ENCODE assay signal across 15 cellular contexts in the genomic region with DNA sequence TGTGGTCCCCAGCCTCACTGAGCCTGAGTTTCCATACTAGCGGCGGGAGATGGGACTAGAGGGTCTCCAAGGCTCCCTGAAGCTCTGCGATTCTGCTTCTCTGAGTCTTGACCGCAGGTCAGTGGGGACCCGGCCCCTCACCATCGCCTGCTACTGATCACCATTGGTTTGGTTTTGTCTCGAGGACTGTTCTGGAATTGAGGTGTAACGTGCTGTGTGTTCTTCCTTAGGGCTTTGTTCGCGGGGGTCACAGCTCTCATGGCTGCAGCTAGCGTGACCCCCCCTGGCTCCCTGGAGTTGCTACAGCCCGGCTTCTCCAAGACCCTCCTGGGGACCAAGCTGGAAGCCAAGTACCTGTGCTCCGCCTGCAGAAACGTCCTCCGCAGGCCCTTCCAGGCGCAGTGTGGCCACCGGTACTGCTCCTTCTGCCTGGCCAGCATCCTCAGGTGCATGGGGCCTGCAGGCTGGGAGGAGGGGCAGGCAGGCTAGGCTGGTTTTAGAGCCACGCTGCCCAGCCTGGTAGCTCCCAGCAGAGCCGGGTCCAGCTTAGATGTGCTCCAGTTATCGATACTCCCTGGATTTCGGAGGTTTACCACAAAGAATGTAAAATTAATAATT. TPM values are rescaled to one million over a fixed set of nuclear protein-coding genes. Genes with fewer than 3 reads are reported as not detected.
"Had no signal": no experiment of that assay in that cellular context is flagged by ENCODE, and none has a peak within 500 bp of the region (broad histone marks: within the 10 kb centered on the region; RNA-seq: fewer than 3 reads in every experiment).

No MANE protein-coding gene starts in this region.

- H3K9me3 Mint-ChIP-seq: activated T-cell treated with anti-CD3 and anti-CD28 coated beads, Interleukin-2, amount 50 U/mL, for 72 hours; natural killer cell; T-cell had no signal

- H3K4me3 Mint-ChIP-seq: activated T-cell treated with anti-CD3 and anti-CD28 coated beads, Interleukin-2, amount 50 U/mL, for 72 hours; natural killer cell; T-cell had no signal

- H3K27ac Mint-ChIP-seq: activated T-cell treated with anti-CD3 and anti-CD28 coated beads, Interleukin-2, amount 50 U/mL, for 72 hours had no signal

- H3K27me3 ChIP-seq: upper lobe of right lung had no signal

- H3K4me3 ChIP-seq: lung, mucosa of descending colon, upper lobe of right lung had no signal

- ATAC-seq: activated T-cell treated with anti-CD3 and anti-CD28 coated beads, Interleukin-2, amount 50 U/mL, for 72 hours; natural killer cell; sciatic nerve; stimulated activated naive CD8-positive, alpha-beta T cell treated with anti-CD3 and anti-CD28 coated beads, Interleukin-15, Interleukin-2, amounts not matched to agents 100 U/mL and 50 U/mL, for 24 hours; T-cell; upper lobe of right lung had no signal

- DNase-seq: activated CD4-positive, alpha-beta T cell treated with anti-CD3 and anti-CD28 coated beads, Interleukin-2, amount 50 U/mL, for 4 hours; activated naive CD4-positive, alpha-beta T cell; activated T-cell treated with anti-CD3 and anti-CD28 coated beads, Interleukin-2, amount 50 U/mL, for 72 hours; foreskin melanocyte; natural killer cell; nucleus accumbens; stimulated activated CD4-positive, alpha-beta T cell treated with anti-CD3 and anti-CD28 coated beads, Interleukin-2, amount 100 ng/mL, for 24 hours; stimulated activated naive CD8-positive, alpha-beta T cell treated with anti-CD3 and anti-CD28 coated beads, Interleukin-15, Interleukin-2, amounts not matched to agents 100 U/mL and 50 U/mL, for 24 hours; T-cell; upper lobe of right lung had no signal

- H3K27me3 Mint-ChIP-seq: T-cell had no signal

- H3K9me3 ChIP-seq: mucosa of descending colon, upper lobe of right lung had no signal

RNA-seq across cellular contexts. Expression of gene C8G, which starts 46.5 kb away (rescaled TPM):
- total RNA-seq: pulmonary artery endothelial cell, sciatic nerve, temporal lobe had no signal
